Comparison of ENCODE assay signal across 19 cellular contexts in genomic region chr18:6943143-6943542, GRCh38.
DNase-seq lines count a peak whose midpoint lies in the region; ATAC-seq, FAIRE-seq and TF ChIP-seq lines count a peak whose summit lies in the region.
"Had no signal": no experiment of that assay in that cellular context is flagged by ENCODE, and none has a peak within 500 bp of the region (broad histone marks: within the 10 kb centered on the region; RNA-seq: fewer than 3 reads in every experiment).

No MANE protein-coding gene starts in this region.

- TF ChIP-seq CTCF in left lung (IDR thresholded peaks at IDR 0.05) (no peak), OCI-LY7 (conservative IDR thresholded peaks at IDR 0.05; ENCODE audit: low read length) (no peak)

- H4K20me1 ChIP-seq in OCI-LY7 (ENCODE audit: insufficient read depth, low read length), result no peaks in the 10 kb centered on the region

- peak; percentile 46 for ATAC-seq in left lung
- ATAC-seq: CD8-positive, alpha-beta T cell; Panc1 had no signal

- BruUV-seq in OCI-LY7 (replicated peaks; lab: Mats Ljungman, UMichigan), result no TSS peak

- POLR2A ChIA-PET in OCI-LY7 (lab: Charles Lee), result interaction anchor here (0.5 kb wide), 1 partner anchor 1200 kb away, joined by 3 read pairs; no protein-coding TSS in a partner anchor

- no peaks in the 10 kb centered on the region for H3K9me3 ChIP-seq in left lung
- H3K9me3 ChIP-seq in OCI-LY7 (ENCODE audit: low read length), result no peaks in the 10 kb centered on the region
- H3K9me3 ChIP-seq: SJCRH30 had no signal

- H3K4me3 ChIP-seq in left lung, result no peak overlapping the region
- H3K4me3 ChIP-seq in OCI-LY7 (ENCODE audit: low read depth, low read length, poor library complexity, severe bottlenecking), result no peak overlapping the region
- H3K4me3 ChIP-seq: SJCRH30 had no signal

- no peaks in the 10 kb centered on the region for H3K9me2 ChIP-seq in OCI-LY7 (ENCODE audit: insufficient read depth, low read length)

- no peak overlapping the region for H3K4me2 ChIP-seq in OCI-LY7 (ENCODE audit: low read length)
- H3K4me2 ChIP-seq: KMS-11 had no signal

- no peaks in the 10 kb centered on the region for H3K79me2 ChIP-seq in OCI-LY7 (ENCODE audit: insufficient read depth, low read depth, low read length)

- no peak overlapping the region for H2AFZ ChIP-seq in OCI-LY7 (ENCODE audit: low read length)

- H3K4me1 ChIP-seq in left lung (no peaks in the 10 kb centered on the region), OCI-LY7 (ENCODE audit: insufficient read depth, low read length, poor library complexity, severe bottlenecking) (no peaks in the 10 kb centered on the region)

- DNase-seq in NCI-H510A treated with DMSO at 0.1 percent for 48 hours (lab: John Stamatoyannopoulos, UW) (peak; percentile 71), NCI-H510A (lab: John Stamatoyannopoulos, UW) (no peak), NCI-H345 (lab: John Stamatoyannopoulos, UW) (peak; percentile 67), left lung (no peak), OCI-LY7 (ENCODE audit: low spot score) (no peak), 8988T (no peak), GM12891 (ENCODE audit: insufficient read length, low spot score) (no peak)
- DNase-seq: CD8-positive, alpha-beta T cell; DMS79; NCI-H1048; NCI-H146; NCI-H2107; NCI-H446 treated with DMSO at 0.1 percent for 48 hours; NCI-H82 had no signal

- FAIRE-seq in GM12891 (lab: Jason Lieb, UNC), result no peak
- FAIRE-seq: A204.1, H1 had no signal

- TF ChIP-seq POLR2A in GM12891 (IDR thresholded peaks at IDR 0.05; ENCODE audit: low read depth, low read length), result no peak

- H3K36me3 ChIP-seq in left lung (no peaks in the 10 kb centered on the region), OCI-LY7 (ENCODE audit: insufficient read depth, low read length) (no peaks in the 10 kb centered on the region)
- H3K36me3 ChIP-seq: SJCRH30 had no signal

- CTCF ChIA-PET in OCI-LY7 (lab: Charles Lee; ENCODE audit: unreplicated experiment), result no interaction called here

- intact Hi-C loops in left lung (cut with DNase I) (no loop called here), OCI-LY7 (cut with micrococcal nuclease; ENCODE audit: unreplicated experiment) (no loop called here)

- H3K27me3 ChIP-seq in left lung, result peaks cover 0 to 4% of the 10 kb centered on the region in 2 donors
- H3K27me3 ChIP-seq: SJCRH30 had no signal

- H3K27ac ChIP-seq in left lung (no peak overlapping the region), OCI-LY7 (ENCODE audit: low read depth, low read length, poor library complexity, severe bottlenecking) (no peak overlapping the region)
- H3K27ac ChIP-seq: KMS-11, SJCRH30 had no signal

TF ChIP-seq in GM12891, 5 proteins besides CTCF, POLR2A, EP300 and RAD21:
- no peak for TF ChIP-seq POLR2AphosphoS5 (IDR thresholded peaks at IDR 0.05; ENCODE audit: low read depth, low read length)
- no peak for TF ChIP-seq TAF1 (IDR thresholded peaks at IDR 0.05; ENCODE audit: low read depth, low read length)
- TF ChIP-seq POU2F2 (IDR thresholded peaks at IDR 0.05; ENCODE audit: low read depth, low read length), result no peak
- no peak for TF ChIP-seq PAX5 (IDR thresholded peaks at IDR 0.05; ENCODE audit: insufficient read depth, low read length, severe bottlenecking)
- TF ChIP-seq SPI1 (IDR thresholded peaks at IDR 0.05; ENCODE audit: low read depth, low read length), result no peak

Comparison
In these comparisons a context has a peak if more than half of its experiments do, and no peak if none do; other contexts are left out.
1. DNase-seq: peak in NCI-H510A treated with DMSO at 0.1 percent for 48 hours (single experiment) and NCI-H345 (single experiment); none in NCI-H510A (single experiment), left lung (0 of 2), OCI-LY7 (single experiment), 8988T (single experiment) and GM12891 (single experiment).